ENCODE assay signal across 1 cellular context in the genomic region with DNA sequence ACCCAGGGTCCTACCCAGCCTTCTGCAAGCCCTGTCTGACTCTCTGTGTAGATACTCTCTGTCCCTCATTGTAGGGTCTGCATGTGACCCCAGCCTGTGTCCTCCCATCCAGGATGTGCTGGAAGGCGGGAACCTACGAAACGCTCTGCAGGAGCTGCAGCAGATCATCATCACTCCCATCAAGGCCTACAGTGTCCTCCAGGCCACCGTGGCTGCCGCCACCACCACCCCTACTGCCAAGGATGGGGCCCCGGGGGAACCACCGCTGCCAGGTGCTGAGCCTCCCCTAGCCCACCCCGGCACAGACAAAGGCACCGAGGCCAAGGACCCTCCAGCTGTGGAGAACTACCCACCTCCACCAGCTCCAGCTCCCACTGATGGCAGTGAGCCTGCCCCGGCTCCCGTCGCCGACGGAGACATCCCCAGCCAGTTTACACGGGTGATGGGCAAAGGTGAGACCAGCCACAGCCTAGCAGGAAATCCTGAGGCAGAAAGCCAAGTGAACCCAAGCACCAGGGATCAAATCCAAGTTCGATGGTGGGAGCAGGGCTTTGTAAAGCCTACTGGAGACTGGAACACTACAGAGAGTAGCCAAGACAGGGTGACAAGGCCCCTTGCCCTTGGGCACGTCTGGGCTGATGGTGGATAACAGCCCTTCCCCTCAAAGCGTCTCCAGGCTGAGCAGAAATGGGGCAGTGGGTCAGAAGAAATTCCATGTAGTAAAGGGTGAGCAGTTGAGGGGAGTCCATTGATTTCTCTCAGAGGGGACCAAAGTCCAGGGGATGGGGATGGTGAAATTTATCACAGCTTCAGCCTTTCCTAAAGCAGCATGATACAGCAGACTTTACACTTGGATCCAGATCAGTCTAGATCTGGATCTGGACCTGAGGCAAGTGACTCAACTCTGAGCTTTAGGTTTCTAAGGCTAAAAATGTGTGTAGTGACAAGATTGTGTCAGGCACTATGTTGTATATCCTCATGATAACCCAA.
A peak's percentile ranks its signal among the peaks of the same experiment; 100 is the strongest.
TF ChIP-seq lines count a peak whose summit lies in the region.

No MANE protein-coding gene starts in this region.

TF ChIP-seq in HepG2, 621 proteins besides CTCF, POLR2A, EP300 and RAD21 (continued from another document):
- TF ChIP-seq, protein P1, sequence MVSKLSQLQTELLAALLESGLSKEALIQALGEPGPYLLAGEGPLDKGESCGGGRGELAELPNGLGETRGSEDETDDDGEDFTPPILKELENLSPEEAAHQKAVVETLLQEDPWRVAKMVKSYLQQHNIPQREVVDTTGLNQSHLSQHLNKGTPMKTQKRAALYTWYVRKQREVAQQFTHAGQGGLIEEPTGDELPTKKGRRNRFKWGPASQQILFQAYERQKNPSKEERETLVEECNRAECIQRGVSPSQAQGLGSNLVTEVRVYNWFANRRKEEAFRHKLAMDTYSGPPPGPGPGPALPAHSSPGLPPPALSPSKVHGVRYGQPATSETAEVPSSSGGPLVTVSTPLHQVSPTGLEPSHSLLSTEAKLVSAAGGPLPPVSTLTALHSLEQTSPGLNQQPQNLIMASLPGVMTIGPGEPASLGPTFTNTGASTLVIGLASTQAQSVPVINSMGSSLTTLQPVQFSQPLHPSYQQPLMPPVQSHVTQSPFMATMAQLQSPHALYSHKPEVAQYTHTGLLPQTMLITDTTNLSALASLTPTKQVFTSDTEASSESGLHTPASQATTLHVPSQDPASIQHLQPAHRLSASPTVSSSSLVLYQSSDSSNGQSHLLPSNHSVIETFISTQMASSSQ (IDR thresholded peaks at IDR 0.05; ENCODE audit: low read depth), result no peak
- TF ChIP-seq, protein P1 (CRISPR knock-in tag; IDR thresholded peaks at IDR 0.05; ENCODE audit: borderline replicate concordance), result no peak
- TF ChIP-seq, protein P2, sequence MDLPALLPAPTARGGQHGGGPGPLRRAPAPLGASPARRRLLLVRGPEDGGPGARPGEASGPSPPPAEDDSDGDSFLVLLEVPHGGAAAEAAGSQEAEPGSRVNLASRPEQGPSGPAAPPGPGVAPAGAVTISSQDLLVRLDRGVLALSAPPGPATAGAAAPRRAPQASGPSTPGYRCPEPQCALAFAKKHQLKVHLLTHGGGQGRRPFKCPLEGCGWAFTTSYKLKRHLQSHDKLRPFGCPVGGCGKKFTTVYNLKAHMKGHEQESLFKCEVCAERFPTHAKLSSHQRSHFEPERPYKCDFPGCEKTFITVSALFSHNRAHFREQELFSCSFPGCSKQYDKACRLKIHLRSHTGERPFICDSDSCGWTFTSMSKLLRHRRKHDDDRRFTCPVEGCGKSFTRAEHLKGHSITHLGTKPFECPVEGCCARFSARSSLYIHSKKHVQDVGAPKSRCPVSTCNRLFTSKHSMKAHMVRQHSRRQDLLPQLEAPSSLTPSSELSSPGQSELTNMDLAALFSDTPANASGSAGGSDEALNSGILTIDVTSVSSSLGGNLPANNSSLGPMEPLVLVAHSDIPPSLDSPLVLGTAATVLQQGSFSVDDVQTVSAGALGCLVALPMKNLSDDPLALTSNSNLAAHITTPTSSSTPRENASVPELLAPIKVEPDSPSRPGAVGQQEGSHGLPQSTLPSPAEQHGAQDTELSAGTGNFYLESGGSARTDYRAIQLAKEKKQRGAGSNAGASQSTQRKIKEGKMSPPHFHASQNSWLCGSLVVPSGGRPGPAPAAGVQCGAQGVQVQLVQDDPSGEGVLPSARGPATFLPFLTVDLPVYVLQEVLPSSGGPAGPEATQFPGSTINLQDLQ (CRISPR knock-in tag; IDR thresholded peaks at IDR 0.05), result no peak
- TF ChIP-seq ZNF430 (CRISPR knock-in tag; IDR thresholded peaks at IDR 0.05) (no peak), HDAC1 (CRISPR knock-in tag; IDR thresholded peaks at IDR 0.05) (peak; percentile 34)
- TF ChIP-seq, protein P3, sequence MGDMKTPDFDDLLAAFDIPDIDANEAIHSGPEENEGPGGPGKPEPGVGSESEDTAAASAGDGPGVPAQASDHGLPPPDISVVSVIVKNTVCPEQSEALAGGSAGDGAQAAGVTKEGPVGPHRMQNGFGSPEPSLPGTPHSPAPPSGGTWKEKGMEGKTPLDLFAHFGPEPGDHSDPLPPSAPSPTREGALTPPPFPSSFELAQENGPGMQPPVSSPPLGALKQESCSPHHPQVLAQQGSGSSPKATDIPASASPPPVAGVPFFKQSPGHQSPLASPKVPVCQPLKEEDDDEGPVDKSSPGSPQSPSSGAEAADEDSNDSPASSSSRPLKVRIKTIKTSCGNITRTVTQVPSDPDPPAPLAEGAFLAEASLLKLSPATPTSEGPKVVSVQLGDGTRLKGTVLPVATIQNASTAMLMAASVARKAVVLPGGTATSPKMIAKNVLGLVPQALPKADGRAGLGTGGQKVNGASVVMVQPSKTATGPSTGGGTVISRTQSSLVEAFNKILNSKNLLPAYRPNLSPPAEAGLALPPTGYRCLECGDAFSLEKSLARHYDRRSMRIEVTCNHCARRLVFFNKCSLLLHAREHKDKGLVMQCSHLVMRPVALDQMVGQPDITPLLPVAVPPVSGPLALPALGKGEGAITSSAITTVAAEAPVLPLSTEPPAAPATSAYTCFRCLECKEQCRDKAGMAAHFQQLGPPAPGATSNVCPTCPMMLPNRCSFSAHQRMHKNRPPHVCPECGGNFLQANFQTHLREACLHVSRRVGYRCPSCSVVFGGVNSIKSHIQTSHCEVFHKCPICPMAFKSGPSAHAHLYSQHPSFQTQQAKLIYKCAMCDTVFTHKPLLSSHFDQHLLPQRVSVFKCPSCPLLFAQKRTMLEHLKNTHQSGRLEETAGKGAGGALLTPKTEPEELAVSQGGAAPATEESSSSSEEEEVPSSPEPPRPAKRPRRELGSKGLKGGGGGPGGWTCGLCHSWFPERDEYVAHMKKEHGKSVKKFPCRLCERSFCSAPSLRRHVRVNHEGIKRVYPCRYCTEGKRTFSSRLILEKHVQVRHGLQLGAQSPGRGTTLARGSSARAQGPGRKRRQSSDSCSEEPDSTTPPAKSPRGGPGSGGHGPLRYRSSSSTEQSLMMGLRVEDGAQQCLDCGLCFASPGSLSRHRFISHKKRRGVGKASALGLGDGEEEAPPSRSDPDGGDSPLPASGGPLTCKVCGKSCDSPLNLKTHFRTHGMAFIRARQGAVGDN (CRISPR knock-in tag; IDR thresholded peaks at IDR 0.05), result peak; percentile 39; the same call in 1 of the 2 replicates
